In genomic region chr7:3095046-3095445, GRCh38 we compare ENCODE assay signal across 8 cellular contexts. TPM values are rescaled to one million over a fixed set of nuclear protein-coding genes. Genes with fewer than 3 reads are reported as not detected.
DNase-seq lines count a peak whose midpoint lies in the region; ATAC-seq and TF ChIP-seq lines count a peak whose summit lies in the region.

No MANE protein-coding gene starts in this region.

- intact Hi-C loops in CD4-positive, alpha-beta memory T cell (cut with micrococcal nuclease), result loop anchor here (2.0 kb wide), 1 partner anchor 22 kb away; no protein-coding TSS in a partner anchor

- H3K4me1 Mint-ChIP-seq in CD4-positive, alpha-beta memory T cell, result peaks cover 46 to 75% (median 58%) of the 10 kb centered on the region in 4 donors

- 55 to 57% methylated on average over 11 of the region's 11 CpGs for WGBS in tibial nerve, 2 donors

- POLR2A ChIA-PET in CD4-positive, alpha-beta memory T cell (lab: Charles Lee; ENCODE audit: partially characterized antibody), result interaction anchor here (0.9 to 7.3 kb wide), 8 partner anchors 9 to 225 kb away, joined by 3 to 116 read pairs (median 4); no protein-coding TSS in a partner anchor

- H3K27me3 Mint-ChIP-seq in CD4-positive, alpha-beta memory T cell, result no peaks in the 10 kb centered on the region

- peak overlapping the region; percentile 9 to 56 for H3K4me3 ChIP-seq in CD4-positive, alpha-beta memory T cell (ENCODE audit: low read length in 2 of 2)
- H3K4me3 ChIP-seq in tibial nerve, result peak overlapping the region in 1 of 4 donors; percentile 22

- H3K4me3 Mint-ChIP-seq in CD4-positive, alpha-beta memory T cell, result peak overlapping the region; percentile 83 to 92 (median 86)

- no peak for TF ChIP-seq EP300 in tibial nerve (IDR thresholded peaks at IDR 0.05)

- TF ChIP-seq POLR2A in tibial nerve (IDR thresholded peaks at IDR 0.05), result no peak

- peak; percentile 64 for ATAC-seq in HG02798 (IDR thresholded peaks at IDR 0.05; ENCODE audit: poor library complexity, unreplicated experiment)

- CTCF ChIA-PET in CD4-positive, alpha-beta memory T cell (lab: Charles Lee; ENCODE audit: partially characterized antibody), result interaction anchor here (1.3 to 10.5 kb wide), 5 partner anchors 12 to 60 kb away, joined by 3 to 164 read pairs (median 10); no protein-coding TSS in a partner anchor

- H3K36me3 Mint-ChIP-seq in CD4-positive, alpha-beta memory T cell, result peaks cover 0 to 1% of the 10 kb centered on the region in 2 donors

- DNase-seq in CD4-positive, alpha-beta memory T cell, result peak; percentile 50 to 62 (median 57)
- DNase-seq in T-helper 9 cell (peak; percentile 15), germinal center (ENCODE audit: low spot score) (peak; percentile 61), tibial nerve (ENCODE audit: low spot score in 2 of 2) (peak in 1 of 2 donors; percentile 21), GM03348 (ENCODE audit: low spot score) (no peak), T1000 (lab: John Stamatoyannopoulos, UW) (no peak), kidney glomerular epithelial cell (lab: John Stamatoyannopoulos, UW) (no peak)

- no peaks in the 10 kb centered on the region for H3K9me3 ChIP-seq in CD4-positive, alpha-beta memory T cell (ENCODE audit: control insufficient read depth in 1 of 2, low read length in 2 of 2)
- peaks cover 0 to 7% (median 0%) of the 10 kb centered on the region in 4 donors for H3K9me3 ChIP-seq in tibial nerve

- no peaks in the 10 kb centered on the region for H3K36me3 ChIP-seq in CD4-positive, alpha-beta memory T cell (ENCODE audit: insufficient read depth, low read length)
- no peaks in the 10 kb centered on the region for H3K36me3 ChIP-seq in tibial nerve

- no peaks in the 10 kb centered on the region for H3K9me3 Mint-ChIP-seq in CD4-positive, alpha-beta memory T cell

- peak overlapping the region; percentile 76 for H3K27ac ChIP-seq in CD4-positive, alpha-beta memory T cell (ENCODE audit: low read depth, low read length)
- peak overlapping the region in 3 of 4 donors; percentile 38 to 61 (median 61) for H3K27ac ChIP-seq in tibial nerve

- no peak for TF ChIP-seq CTCF in tibial nerve (IDR thresholded peaks at IDR 0.05)

- peaks cover 69% of the 10 kb centered on the region for H3K4me1 ChIP-seq in CD4-positive, alpha-beta memory T cell (ENCODE audit: insufficient read depth, low read length)
- H3K4me1 ChIP-seq in tibial nerve, result no peaks in the 10 kb centered on the region

- H3K27me3 ChIP-seq in CD4-positive, alpha-beta memory T cell (ENCODE audit: insufficient read depth, low read length), result no peaks in the 10 kb centered on the region
- H3K27me3 ChIP-seq in tibial nerve, result no peaks in the 10 kb centered on the region

- H3K27ac Mint-ChIP-seq in CD4-positive, alpha-beta memory T cell, result peak overlapping the region; percentile 96 to 99 (median 98)

RNA-seq across cellular contexts. Expression of gene CARD11, which starts 51.4 kb away (rescaled TPM):
- total RNA-seq in CD4-positive, alpha-beta memory T cell, result 100 to 1,000 TPM; 131 to 136 TPM
- polyA plus RNA-seq in CD4-positive, alpha-beta memory T cell, result 10 to 100 TPM in 1 of 2 donors, 1 to 10 TPM in 1; 4.9 to 39.6 TPM
- total RNA-seq in tibial nerve, result 1 to 10 TPM; 2.0 to 4.8 (median 3.1) TPM

Comparison
In these comparisons a context has a peak if more than half of its experiments do, and no peak if none do; other contexts are left out.
1. DNase-seq: peak in CD4-positive, alpha-beta memory T cell (5 of 5), T-helper 9 cell (single experiment) and germinal center (single experiment); none in GM03348 (single experiment), T1000 (single experiment) and kidney glomerular epithelial cell (single experiment).
2. RNA of gene CARD11, which starts 51.4 kb away (total RNA-seq): 131 to 136 TPM in CD4-positive, alpha-beta memory T cell; 2.0 to 4.8 TPM in tibial nerve; every median in the first group is over 10 times any median in the second.